ENCODE assay signal across 22 cellular contexts in genomic region chr2:230335864-230336506, GRCh38. TPM values are rescaled to one million over a fixed set of nuclear protein-coding genes. Genes with fewer than 3 reads are reported as not detected.
A peak's percentile ranks its signal among the peaks of the same experiment; 100 is the strongest.
DNase-seq lines count a peak whose midpoint lies in the region; ATAC-seq lines count a peak whose summit lies in the region.
"Had no signal": no experiment of that assay in that cellular context is flagged by ENCODE, and none has a peak within 500 bp of the region (broad histone marks: within the 10 kb centered on the region; RNA-seq: fewer than 3 reads in every experiment).

No MANE protein-coding gene starts in this region.

- H3K4me1 Mint-ChIP-seq in activated naive CD4-positive, alpha-beta T cell treated with anti-CD3 and anti-CD28 coated beads for 36 hours (ENCODE audit: low read depth) = peaks cover 58% of the 10 kb centered on the region
- peaks cover 51% of the 10 kb centered on the region for H3K4me1 Mint-ChIP-seq in T-helper 2 cell treated with Interferon-gamma antibody and Interleukin-4, amounts not matched to agents 5 μg/mL and 100 μg/mL, for 36 hours (ENCODE audit: low read depth)
- H3K4me1 Mint-ChIP-seq in central memory CD8-positive, alpha-beta T cell = peaks cover 54% of the 10 kb centered on the region
- H3K4me1 Mint-ChIP-seq in stimulated activated naive CD8-positive, alpha-beta T cell treated with anti-CD3 and anti-CD28 coated beads, Interleukin-15, Interleukin-2, amounts not matched to agents 100 ng/mL and 50 ng/mL, for 24 hours (ENCODE audit: low read depth) = peaks cover 60% of the 10 kb centered on the region
- H3K4me1 Mint-ChIP-seq: brain had no signal

- no peak for ATAC-seq in central memory CD8-positive, alpha-beta T cell (replicated peaks; ENCODE audit: extremely low read depth, poor library complexity, severe bottlenecking)
- ATAC-seq: gastrocnemius medialis, left lung, sciatic nerve had no signal

- intact Hi-C loops in activated naive CD4-positive, alpha-beta T cell treated with anti-CD3 and anti-CD28 coated beads for 36 hours (cut with micrococcal nuclease) = loop anchor here (1.0 kb wide), 1 partner anchor 12 kb away; no protein-coding TSS in a partner anchor

- CTCF ChIA-PET in activated naive CD4-positive, alpha-beta T cell treated with anti-CD3 and anti-CD28 coated beads for 36 hours (lab: Charles Lee) = no interaction called here

- H3K27me3 Mint-ChIP-seq in activated naive CD4-positive, alpha-beta T cell treated with anti-CD3 and anti-CD28 coated beads for 36 hours (ENCODE audit: low read depth) = no peaks in the 10 kb centered on the region
- H3K27me3 Mint-ChIP-seq in T-helper 2 cell treated with Interferon-gamma antibody and Interleukin-4, amounts not matched to agents 5 μg/mL and 100 μg/mL, for 36 hours (ENCODE audit: low read depth) = no peaks in the 10 kb centered on the region
- H3K27me3 Mint-ChIP-seq in central memory CD8-positive, alpha-beta T cell = no peaks in the 10 kb centered on the region
- no peaks in the 10 kb centered on the region for H3K27me3 Mint-ChIP-seq in stimulated activated naive CD8-positive, alpha-beta T cell treated with anti-CD3 and anti-CD28 coated beads, Interleukin-15, Interleukin-2, amounts not matched to agents 100 ng/mL and 50 ng/mL, for 24 hours
- H3K27me3 Mint-ChIP-seq: brain had no signal

- H3K27ac Mint-ChIP-seq in activated naive CD4-positive, alpha-beta T cell treated with anti-CD3 and anti-CD28 coated beads for 36 hours = peak overlapping the region; percentile 86
- peak overlapping the region; percentile 85 for H3K27ac Mint-ChIP-seq in T-helper 2 cell treated with Interferon-gamma antibody and Interleukin-4, amounts not matched to agents 5 μg/mL and 100 μg/mL, for 36 hours
- H3K27ac Mint-ChIP-seq in central memory CD8-positive, alpha-beta T cell (ENCODE audit: low read depth) = peak overlapping the region; percentile 19
- peak overlapping the region; percentile 87 for H3K27ac Mint-ChIP-seq in stimulated activated naive CD8-positive, alpha-beta T cell treated with anti-CD3 and anti-CD28 coated beads, Interleukin-15, Interleukin-2, amounts not matched to agents 100 ng/mL and 50 ng/mL, for 24 hours
- H3K27ac Mint-ChIP-seq: brain had no signal

- DNase-seq in activated naive CD4-positive, alpha-beta T cell treated with anti-CD3 and anti-CD28 coated beads for 36 hours = peak; percentile 40
- no peak for DNase-seq in activated naive CD4-positive, alpha-beta T cell (lab: John Stamatoyannopoulos, UW)
- DNase-seq in T-helper 2 cell treated with Interferon-gamma antibody and Interleukin-4, amounts not matched to agents 5 μg/mL and 100 μg/mL, for 36 hours (ENCODE audit: low spot score) = no peak
- no peak for DNase-seq in central memory CD8-positive, alpha-beta T cell (ENCODE audit: low spot score in 2 of 2)
- DNase-seq in NCI-H526 (lab: John Stamatoyannopoulos, UW) = no peak
- DNase-seq in NCI-H2227 (lab: John Stamatoyannopoulos, UW; ENCODE audit: unreplicated experiment) = no peak
- no peak for DNase-seq in GM19240 (ENCODE audit: insufficient read length, low spot score)
- DNase-seq: activated CD4-positive, alpha-beta T cell treated with anti-CD3 and anti-CD28 coated beads for 4 hours; activated gamma-delta T cell; gastrocnemius medialis; left lung; mucosa of descending colon; MV-4-11; NCI-H2029; NCI-H524 treated with DMSO at 0.1 percent for 48 hours; occipital lobe; SIG-M5; stimulated activated CD4-positive, alpha-beta T cell treated with anti-CD3 and anti-CD28 coated beads, Interleukin-1b, Interleukin-23, amount 100 ng/mL, for 48 hours; T-helper 9 cell had no signal

- H3K4me3 Mint-ChIP-seq in activated naive CD4-positive, alpha-beta T cell treated with anti-CD3 and anti-CD28 coated beads for 36 hours = peak overlapping the region; percentile 64
- peak overlapping the region; percentile 78 for H3K4me3 Mint-ChIP-seq in T-helper 2 cell treated with Interferon-gamma antibody and Interleukin-4, amounts not matched to agents 5 μg/mL and 100 μg/mL, for 36 hours
- peak overlapping the region; percentile 44 for H3K4me3 Mint-ChIP-seq in central memory CD8-positive, alpha-beta T cell
- H3K4me3 Mint-ChIP-seq in stimulated activated naive CD8-positive, alpha-beta T cell treated with anti-CD3 and anti-CD28 coated beads, Interleukin-15, Interleukin-2, amounts not matched to agents 100 ng/mL and 50 ng/mL, for 24 hours = peak overlapping the region; percentile 73
- H3K4me3 Mint-ChIP-seq: brain had no signal

- no peaks in the 10 kb centered on the region for H3K9me3 Mint-ChIP-seq in activated naive CD4-positive, alpha-beta T cell treated with anti-CD3 and anti-CD28 coated beads for 36 hours
- H3K9me3 Mint-ChIP-seq in T-helper 2 cell treated with Interferon-gamma antibody and Interleukin-4, amounts not matched to agents 5 μg/mL and 100 μg/mL, for 36 hours = peaks cover 4% of the 10 kb centered on the region
- no peaks in the 10 kb centered on the region for H3K9me3 Mint-ChIP-seq in central memory CD8-positive, alpha-beta T cell
- H3K9me3 Mint-ChIP-seq in stimulated activated naive CD8-positive, alpha-beta T cell treated with anti-CD3 and anti-CD28 coated beads, Interleukin-15, Interleukin-2, amounts not matched to agents 100 ng/mL and 50 ng/mL, for 24 hours = peaks cover 10% of the 10 kb centered on the region

- H3K36me3 Mint-ChIP-seq in activated naive CD4-positive, alpha-beta T cell treated with anti-CD3 and anti-CD28 coated beads for 36 hours (ENCODE audit: low read depth) = peaks cover 47% of the 10 kb centered on the region
- H3K36me3 Mint-ChIP-seq in T-helper 2 cell treated with Interferon-gamma antibody and Interleukin-4, amounts not matched to agents 5 μg/mL and 100 μg/mL, for 36 hours (ENCODE audit: low read depth) = peaks cover 67% of the 10 kb centered on the region
- H3K36me3 Mint-ChIP-seq in central memory CD8-positive, alpha-beta T cell (ENCODE audit: insufficient read depth) = peaks cover 27% of the 10 kb centered on the region
- H3K36me3 Mint-ChIP-seq in stimulated activated naive CD8-positive, alpha-beta T cell treated with anti-CD3 and anti-CD28 coated beads, Interleukin-15, Interleukin-2, amounts not matched to agents 100 ng/mL and 50 ng/mL, for 24 hours (ENCODE audit: low read depth) = peaks cover 58% of the 10 kb centered on the region
- H3K36me3 Mint-ChIP-seq: brain had no signal

RNA-seq across cellular contexts. Expression of gene SP140L, which starts 9.0 kb away (rescaled TPM):
- total RNA-seq in activated naive CD4-positive, alpha-beta T cell treated with anti-CD3 and anti-CD28 coated beads for 36 hours = 10 to 100 TPM; 41.8 to 44.7 TPM

Comparison
In these comparisons a context has a peak if more than half of its experiments do, and no peak if none do; other contexts are left out.
1. H3K27ac Mint-ChIP-seq: peak in every context shown above with its lines; median percentile 87 in stimulated activated naive CD8-positive, alpha-beta T cell treated with anti-CD3 and anti-CD28 coated beads, Interleukin-15, Interleukin-2, amounts not matched to agents 100 ng/mL and 50 ng/mL, for 24 hours; 86 in activated naive CD4-positive, alpha-beta T cell treated with anti-CD3 and anti-CD28 coated beads for 36 hours; 85 in T-helper 2 cell treated with Interferon-gamma antibody and Interleukin-4, amounts not matched to agents 5 μg/mL and 100 μg/mL, for 36 hours; 19 in central memory CD8-positive, alpha-beta T cell.